Comparison of ENCODE assay signal across 13 cellular contexts in the genomic region with DNA sequence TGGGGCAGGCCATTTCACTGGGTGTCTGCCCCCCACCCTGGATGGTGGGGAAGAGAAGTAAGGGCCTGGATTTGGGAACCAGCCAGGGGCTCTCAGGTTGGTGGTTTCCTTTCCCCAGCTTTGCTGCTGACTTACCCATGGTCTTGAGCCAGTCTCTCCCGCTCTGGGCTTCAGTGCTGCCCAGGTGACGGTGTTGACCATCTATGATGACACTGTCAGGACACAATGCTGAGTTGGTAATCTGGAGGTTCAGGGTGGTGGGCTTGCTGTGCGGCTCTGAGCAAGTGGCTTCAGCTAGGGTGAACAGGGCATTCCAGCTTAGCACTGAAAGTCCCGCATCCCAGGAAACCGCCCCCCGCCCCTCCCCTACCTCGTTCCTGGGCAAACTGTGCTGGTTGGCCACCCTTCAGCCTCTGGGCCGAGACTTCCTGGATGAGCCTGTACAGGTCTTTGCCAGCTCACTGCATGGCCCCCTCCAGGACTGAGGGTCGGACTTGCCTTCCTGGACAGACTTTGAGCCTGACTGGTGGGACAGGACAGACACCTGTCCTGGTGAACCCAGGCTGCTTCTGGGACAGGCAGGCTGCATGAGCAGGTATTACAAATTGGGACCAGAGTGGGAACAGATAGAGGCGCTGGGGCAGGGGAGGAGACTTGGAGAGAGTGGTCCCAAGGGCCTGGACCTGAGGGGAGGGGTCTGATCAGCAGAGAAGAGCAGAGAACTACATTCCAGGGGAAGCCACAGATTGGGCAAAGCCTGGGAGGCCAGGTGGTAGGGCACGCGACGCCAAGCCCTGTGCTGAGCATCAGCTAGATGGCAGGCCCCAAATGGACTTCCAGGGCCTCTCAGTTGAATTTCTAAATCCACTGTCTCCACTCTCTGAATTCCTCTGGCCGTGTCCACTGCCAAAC. TPM values are rescaled to one million over a fixed set of nuclear protein-coding genes. Genes with fewer than 3 reads are reported as not detected.
DNase-seq lines count a peak whose midpoint lies in the region; ATAC-seq and TF ChIP-seq lines count a peak whose summit lies in the region.
"Had no signal": no experiment of that assay in that cellular context is flagged by ENCODE, and none has a peak within 500 bp of the region (broad histone marks: within the 10 kb centered on the region; RNA-seq: fewer than 3 reads in every experiment).

No MANE protein-coding gene starts in this region.

- H3K4me3 Mint-ChIP-seq in chondrocyte (ENCODE audit: unreplicated experiment) (no peak overlapping the region), nephron progenitor cell (no peak overlapping the region)
- H3K4me3 Mint-ChIP-seq: neural crest cell had no signal

- no peak overlapping the region for H3K27ac Mint-ChIP-seq in chondrocyte (ENCODE audit: unreplicated experiment)
- H3K27ac Mint-ChIP-seq in nephron progenitor cell: peak overlapping the region; percentile 78

- TF ChIP-seq CTCF in left ventricle myocardium inferior (IDR thresholded peaks at IDR 0.05; ENCODE audit: borderline replicate concordance) (no peak), chondrocyte (IDR thresholded peaks at IDR 0.05) (no peak), nephron progenitor cell (IDR thresholded peaks at IDR 0.05) (no peak)

- intact Hi-C loops in left ventricle myocardium inferior (cut with micrococcal nuclease): no loop called here
- intact Hi-C loops in left ventricle myocardium superior (cut with micrococcal nuclease): no loop called here

- H3K36me3 Mint-ChIP-seq in chondrocyte (ENCODE audit: low read depth) (no peaks in the 10 kb centered on the region), nephron progenitor cell (ENCODE audit: low read depth) (no peaks in the 10 kb centered on the region)

- ATAC-seq in left ventricle myocardium superior (no peak), HG02642 (IDR thresholded peaks at IDR 0.05; ENCODE audit: poor library complexity, unreplicated experiment) (no peak)

- H3K27me3 Mint-ChIP-seq in chondrocyte (ENCODE audit: low read depth) (peaks cover 6% of the 10 kb centered on the region), nephron progenitor cell (ENCODE audit: low read depth, poor library complexity) (peaks cover 7% of the 10 kb centered on the region)

- peak; percentile 9 for DNase-seq in left ventricle myocardium inferior
- no peak for DNase-seq in left ventricle myocardium superior
- peak; percentile 59 for DNase-seq in chondrocyte (ENCODE audit: low spot score)
- DNase-seq in nephron progenitor cell: no peak
- no peak for DNase-seq in NCI-H2196 (lab: John Stamatoyannopoulos, UW; ENCODE audit: unreplicated experiment)
- no peak for DNase-seq in EL
- DNase-seq in AML-193 (lab: John Stamatoyannopoulos, UW): no peak
- DNase-seq: anterior cingulate cortex had no signal

- H3K36me3 ChIP-seq in left ventricle myocardium inferior: no peaks in the 10 kb centered on the region
- H3K36me3 ChIP-seq: BE2C, HAP-1 had no signal

- no peaks in the 10 kb centered on the region for H3K9me3 ChIP-seq in left ventricle myocardium inferior (replicated peaks)
- H3K9me3 ChIP-seq: BE2C, HAP-1 had no signal

- no peak overlapping the region for H3K4me3 ChIP-seq in left ventricle myocardium inferior
- H3K4me3 ChIP-seq: HAP-1 had no signal

- no peaks in the 10 kb centered on the region for H3K27me3 ChIP-seq in left ventricle myocardium inferior (ENCODE audit: low read depth)
- H3K27me3 ChIP-seq: BE2C had no signal

- peaks cover 17% of the 10 kb centered on the region for H3K4me1 ChIP-seq in left ventricle myocardium inferior

- H3K4me1 Mint-ChIP-seq in chondrocyte (ENCODE audit: low read depth) (peaks cover 20% of the 10 kb centered on the region), nephron progenitor cell (peaks cover 65% of the 10 kb centered on the region)

- H3K27ac ChIP-seq in left ventricle myocardium inferior (replicated peaks): peak overlapping the region; percentile 33
- H3K27ac ChIP-seq: epithelial cell of prostate had no signal

- H3K9me3 Mint-ChIP-seq in chondrocyte (ENCODE audit: low read depth) (no peaks in the 10 kb centered on the region), nephron progenitor cell (no peaks in the 10 kb centered on the region)
- H3K9me3 Mint-ChIP-seq: neural crest cell had no signal

RNA-seq across cellular contexts. Expression of gene ZMIZ1, which starts 19.9 kb away (rescaled TPM):
- 55.9 TPM for total RNA-seq in left ventricle myocardium inferior
- 49.5 TPM for total RNA-seq in left ventricle myocardium superior
- 46.2 to 74.6 TPM (median 48.7 TPM) in 3 replicates for total RNA-seq in chondrocyte

Comparison
In these comparisons a context has a peak if more than half of its experiments do, and no peak if none do; other contexts are left out.
1. DNase-seq: peak in left ventricle myocardium inferior (single experiment) and chondrocyte (single experiment); none in left ventricle myocardium superior (single experiment), nephron progenitor cell (single experiment), NCI-H2196 (single experiment), EL (single experiment) and AML-193 (0 of 2).